1 cellular context compared by ENCODE assay signal in genomic region chr12:6205761-6206160, GRCh38.
TF ChIP-seq lines count a peak whose summit lies in the region.

No MANE protein-coding gene starts in this region.

TF ChIP-seq in GM23338, 12 proteins besides CTCF, POLR2A, EP300 and RAD21 (continued from another document):
- no peak for TF ChIP-seq EZH2 (IDR thresholded peaks at IDR 0.05; ENCODE audit: low read depth, unreplicated experiment)
- no peak for TF ChIP-seq CREB1 (CRISPR knock-in tag; IDR thresholded peaks at IDR 0.05; ENCODE audit: low read depth)
